ENCODE assay signal across 29 cellular contexts in the genomic region with DNA sequence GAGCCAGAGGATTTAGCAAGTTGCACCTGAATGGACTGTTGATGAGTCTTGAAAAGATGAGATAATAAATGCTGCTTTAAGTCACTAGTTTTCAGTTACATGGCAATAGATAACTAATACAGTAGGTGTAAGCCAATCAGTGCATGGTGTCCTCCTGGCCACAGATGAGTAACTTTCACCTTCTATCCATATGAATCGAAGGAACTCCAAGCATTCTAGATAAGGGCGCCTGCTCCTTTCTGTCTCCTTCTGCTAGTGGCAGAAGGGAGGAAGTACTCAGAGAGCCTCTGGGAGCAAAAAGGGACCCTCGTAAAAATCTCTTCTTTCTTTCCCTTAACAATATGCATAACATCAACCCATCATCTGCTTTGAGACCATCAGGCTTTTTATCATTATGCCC. TPM values are rescaled to one million over a fixed set of nuclear protein-coding genes. Genes with fewer than 3 reads are reported as not detected.
"Had no signal": no experiment of that assay in that cellular context is flagged by ENCODE, and none has a peak within 500 bp of the region (broad histone marks: within the 10 kb centered on the region; RNA-seq: fewer than 3 reads in every experiment).

No MANE protein-coding gene starts in this region.

- H3K27ac Mint-ChIP-seq: immature natural killer cell; mesothelial cell of epicardium; naive B cell; natural killer cell; stimulated activated naive B cell treated with anti-CD40 and anti-IgM and Interleukin-4, amounts not matched to agents 10 μg/mL and 1 μg/mL and 100 μg/mL, for 72 hours had no signal

- ATAC-seq: heart right ventricle; left colon; left lung; lower lobe of right lung; natural killer cell; right cardiac atrium; sciatic nerve; stimulated activated naive B cell treated with anti-CD40 and anti-IgM and Interleukin-4, amounts not matched to agents 10 μg/mL and 1 μg/mL and 100 μg/mL, for 72 hours; stimulated activated naive CD8-positive, alpha-beta T cell treated with anti-CD3 and anti-CD28 coated beads, Interleukin-15, Interleukin-2, amounts not matched to agents 100 U/mL and 50 U/mL, for 24 hours; upper lobe of right lung had no signal

- H3K4me1 ChIP-seq: heart right ventricle, left lung, lower lobe of right lung, prostate gland, stomach, testis, thyroid gland, transverse colon, upper lobe of right lung had no signal

- H3K9me3 ChIP-seq: left lung, lower lobe of right lung, ovary, prostate gland, stomach, testis, thyroid gland, transverse colon, upper lobe of right lung had no signal

- H3K79me2 ChIP-seq: hepatocyte had no signal

- H3K4me1 Mint-ChIP-seq: immature natural killer cell; mesothelial cell of epicardium; naive B cell; natural killer cell; stimulated activated naive B cell treated with anti-CD40 and anti-IgM and Interleukin-4, amounts not matched to agents 10 μg/mL and 1 μg/mL and 100 μg/mL, for 72 hours had no signal

- H3K4me3 ChIP-seq: heart right ventricle, hepatocyte, left lung, lower lobe of right lung, ovary, prostate gland, skin epidermis, stomach, testis, thyroid gland, transverse colon, upper lobe of right lung had no signal

- H3K27ac ChIP-seq: heart right ventricle, hepatocyte, left lung, lower lobe of right lung, ovary, prostate gland, skin epidermis, stomach, testis, thyroid gland, transverse colon, upper lobe of right lung had no signal

- H3K4me2 ChIP-seq: hepatocyte had no signal

- DNase-seq: heart right ventricle; immature natural killer cell; kidney; left colon; left lung; lower lobe of right lung; mammary epithelial cell; mesenchymal stem cell; naive B cell; natural killer cell; ovary; retina; right cardiac atrium; stimulated activated CD4-positive, alpha-beta T cell treated with anti-CD3 and anti-CD28 coated beads, Interleukin-12 subunit alpha, Interleukin-12 subunit beta, amount 100 ng/mL, for 4 hours; stimulated activated CD4-positive, alpha-beta T cell treated with anti-CD3 and anti-CD28 coated beads, Interleukin-15, amount 100 ng/mL, for 24 hours; stimulated activated CD4-positive, alpha-beta T cell treated with anti-CD3 and anti-CD28 coated beads, Interleukin-2, amount 100 ng/mL, for 24 hours; stimulated activated CD4-positive, alpha-beta T cell treated with anti-CD3 and anti-CD28 coated beads, Interleukin-4, amount 100 ng/mL, for 1 hour; stimulated activated naive B cell treated with anti-CD40 and anti-IgM and Interleukin-4, amounts not matched to agents 10 μg/mL and 1 μg/mL and 100 μg/mL, for 72 hours; stimulated activated naive CD8-positive, alpha-beta T cell treated with anti-CD3 and anti-CD28 coated beads, Interleukin-15, Interleukin-2, amounts not matched to agents 100 U/mL and 50 U/mL, for 24 hours; stomach; testis; thyroid gland; transverse colon; upper lobe of right lung had no signal

- H2AFZ ChIP-seq: hepatocyte had no signal

- H3K4me3 Mint-ChIP-seq: immature natural killer cell; mesothelial cell of epicardium; naive B cell; natural killer cell; stimulated activated naive B cell treated with anti-CD40 and anti-IgM and Interleukin-4, amounts not matched to agents 10 μg/mL and 1 μg/mL and 100 μg/mL, for 72 hours had no signal

- H3K9me3 Mint-ChIP-seq: immature natural killer cell had no signal

- H3K36me3 ChIP-seq: ovary had no signal

- H3K36me3 Mint-ChIP-seq: natural killer cell had no signal

- H3K27me3 Mint-ChIP-seq: stimulated activated naive B cell treated with anti-CD40 and anti-IgM and Interleukin-4, amounts not matched to agents 10 μg/mL and 1 μg/mL and 100 μg/mL, for 72 hours had no signal

- H3K27me3 ChIP-seq: heart right ventricle, hepatocyte, left lung, ovary, stomach, testis, thyroid gland, transverse colon, upper lobe of right lung had no signal

RNA-seq across cellular contexts. Expression of a gene that starts 37.3 kb away (rescaled TPM):
- total RNA-seq: mesothelial cell of epicardium had no signal
- polyA plus RNA-seq: mammary epithelial cell had no signal
